ENCODE assay signal across 9 cellular contexts in genomic region chr1:229340496-229340895, GRCh38. TPM values are rescaled to one million over a fixed set of nuclear protein-coding genes. Genes with fewer than 3 reads are reported as not detected.
DNase-seq lines count a peak whose midpoint lies in the region; ATAC-seq and TF ChIP-seq lines count a peak whose summit lies in the region.
"Had no signal": no experiment of that assay in that cellular context is flagged by ENCODE, and none has a peak within 500 bp of the region (broad histone marks: within the 10 kb centered on the region; RNA-seq: fewer than 3 reads in every experiment).

No MANE protein-coding gene starts in this region.

- no peaks in the 10 kb centered on the region for H3K9me2 ChIP-seq in OCI-LY1 (ENCODE audit: low read depth, low read length)

- peaks cover 6% of the 10 kb centered on the region; the same call in 1 of the 2 replicates for H3K27me3 ChIP-seq in OCI-LY1 (ENCODE audit: insufficient read depth, low read length)

- peaks cover 2% of the 10 kb centered on the region for H3K36me3 ChIP-seq in OCI-LY1 (ENCODE audit: insufficient read depth, low read length)

- no peak overlapping the region for H3K27ac Mint-ChIP-seq in activated T-cell treated with anti-CD3 and anti-CD28 coated beads, Interleukin-2, amount 50 U/mL, for 72 hours
- peak overlapping the region in 1 of 2 donors; percentile 92 for H3K27ac Mint-ChIP-seq in effector memory CD8-positive, alpha-beta T cell
- H3K27ac Mint-ChIP-seq in stimulated activated naive CD8-positive, alpha-beta T cell treated with anti-CD3 and anti-CD28 coated beads, Interleukin-15, amount 100 ng/mL, for 72 hours: no peak overlapping the region

- peaks cover 59% of the 10 kb centered on the region for H3K4me1 ChIP-seq in OCI-LY1 (ENCODE audit: insufficient read depth, low read length, severe bottlenecking)

- H3K9me3 ChIP-seq in OCI-LY1 (ENCODE audit: low read length): no peaks in the 10 kb centered on the region

- H3K4me3 Mint-ChIP-seq in activated T-cell treated with anti-CD3 and anti-CD28 coated beads, Interleukin-2, amount 50 U/mL, for 72 hours: peak overlapping the region; percentile 95 to 97
- peak overlapping the region; percentile 95 for H3K4me3 Mint-ChIP-seq in effector memory CD8-positive, alpha-beta T cell
- H3K4me3 Mint-ChIP-seq in stimulated activated naive CD8-positive, alpha-beta T cell treated with anti-CD3 and anti-CD28 coated beads, Interleukin-15, amount 100 ng/mL, for 72 hours: peak overlapping the region; percentile 67 to 98

- peaks cover 39% of the 10 kb centered on the region for H3K79me2 ChIP-seq in OCI-LY1 (ENCODE audit: insufficient read depth, low read length)

- H3K4me3 ChIP-seq in OCI-LY1 (ENCODE audit: low read depth, low read length, poor library complexity, severe bottlenecking): peak overlapping the region; percentile 74

- peaks cover 0 to 1% of the 10 kb centered on the region in 2 donors for H3K9me3 Mint-ChIP-seq in activated T-cell treated with anti-CD3 and anti-CD28 coated beads, Interleukin-2, amount 50 U/mL, for 72 hours
- no peaks in the 10 kb centered on the region for H3K9me3 Mint-ChIP-seq in effector memory CD8-positive, alpha-beta T cell
- peaks cover 6 to 8% of the 10 kb centered on the region in 2 donors for H3K9me3 Mint-ChIP-seq in stimulated activated naive CD8-positive, alpha-beta T cell treated with anti-CD3 and anti-CD28 coated beads, Interleukin-15, amount 100 ng/mL, for 72 hours

- H3K27me3 Mint-ChIP-seq in activated T-cell treated with anti-CD3 and anti-CD28 coated beads, Interleukin-2, amount 50 U/mL, for 72 hours (ENCODE audit: low read depth): peaks cover 12% of the 10 kb centered on the region
- H3K27me3 Mint-ChIP-seq in effector memory CD8-positive, alpha-beta T cell: peaks cover 0 to 6% of the 10 kb centered on the region in 2 donors
- H3K27me3 Mint-ChIP-seq in stimulated activated naive CD8-positive, alpha-beta T cell treated with anti-CD3 and anti-CD28 coated beads, Interleukin-15, amount 100 ng/mL, for 72 hours: peaks cover 12% of the 10 kb centered on the region

- TF ChIP-seq CTCF in OCI-LY1 (IDR thresholded peaks at IDR 0.05; ENCODE audit: low read length): no peak

- no peak for ATAC-seq in activated T-cell treated with anti-CD3 and anti-CD28 coated beads, Interleukin-2, amount 50 U/mL, for 72 hours (replicated peaks in 1 of 2)
- ATAC-seq in effector memory CD8-positive, alpha-beta T cell (replicated peaks): no peak
- ATAC-seq in stimulated activated naive CD8-positive, alpha-beta T cell treated with anti-CD3 and anti-CD28 coated beads, Interleukin-15, amount 100 ng/mL, for 72 hours: no peak
- ATAC-seq in GM18498 (IDR thresholded peaks at IDR 0.05; ENCODE audit: unreplicated experiment): no peak
- ATAC-seq: sciatic nerve had no signal

- no peak overlapping the region for H2AFZ ChIP-seq in OCI-LY1 (ENCODE audit: low read length)

- H3K9ac ChIP-seq in OCI-LY1 (ENCODE audit: low read length): peak overlapping the region; percentile 73; the same call in 1 of the 2 replicates

- peaks cover 66% of the 10 kb centered on the region for H3K4me1 Mint-ChIP-seq in activated T-cell treated with anti-CD3 and anti-CD28 coated beads, Interleukin-2, amount 50 U/mL, for 72 hours (ENCODE audit: low read depth)
- peaks cover 21 to 40% of the 10 kb centered on the region in 2 donors for H3K4me1 Mint-ChIP-seq in effector memory CD8-positive, alpha-beta T cell (ENCODE audit: low read depth in 2 of 2)
- peaks cover 60% of the 10 kb centered on the region for H3K4me1 Mint-ChIP-seq in stimulated activated naive CD8-positive, alpha-beta T cell treated with anti-CD3 and anti-CD28 coated beads, Interleukin-15, amount 100 ng/mL, for 72 hours

- H3K27ac ChIP-seq in OCI-LY1 (ENCODE audit: low read depth, low read length, poor library complexity, severe bottlenecking): peak overlapping the region; percentile 61

- H3F3A ChIP-seq in OCI-LY1 (ENCODE audit: insufficient read depth, low read length): no peaks in the 10 kb centered on the region

- peak overlapping the region; percentile 68 for H3K4me2 ChIP-seq in OCI-LY1 (ENCODE audit: low read length)

- DNase-seq in activated T-cell treated with anti-CD3 and anti-CD28 coated beads, Interleukin-2, amount 50 U/mL, for 72 hours: no peak
- no peak for DNase-seq in activated T-cell treated with anti-CD3 and anti-CD28 coated beads for 4 hours
- DNase-seq in effector memory CD8-positive, alpha-beta T cell: no peak
- no peak for DNase-seq in stimulated activated naive CD8-positive, alpha-beta T cell treated with anti-CD3 and anti-CD28 coated beads, Interleukin-15, amount 100 ng/mL, for 72 hours
- no peak for DNase-seq in stimulated activated CD4-positive, alpha-beta T cell treated with anti-CD3 and anti-CD28 coated beads, Interleukin-4, amount 100 ng/mL, for 4 hours
- DNase-seq in AG20443 (ENCODE audit: low spot score): no peak

- H3K36me3 Mint-ChIP-seq in activated T-cell treated with anti-CD3 and anti-CD28 coated beads, Interleukin-2, amount 50 U/mL, for 72 hours (ENCODE audit: insufficient read depth in 2 of 2): peaks cover 1 to 3% of the 10 kb centered on the region in 2 donors
- H3K36me3 Mint-ChIP-seq in effector memory CD8-positive, alpha-beta T cell (ENCODE audit: insufficient read depth): peaks cover 15% of the 10 kb centered on the region

- no peaks in the 10 kb centered on the region for H4K20me1 ChIP-seq in OCI-LY1 (ENCODE audit: insufficient read depth, low read length)

RNA-seq across cellular contexts. Expression of gene CCSAP, which starts 2.4 kb away (rescaled TPM):
- total RNA-seq in activated T-cell treated with anti-CD3 and anti-CD28 coated beads, Interleukin-2, amount 50 U/mL, for 72 hours: 1 to 10 TPM; 7.9 to 8.2 TPM
